ENCODE assay signal across 1 cellular context in the genomic region with DNA sequence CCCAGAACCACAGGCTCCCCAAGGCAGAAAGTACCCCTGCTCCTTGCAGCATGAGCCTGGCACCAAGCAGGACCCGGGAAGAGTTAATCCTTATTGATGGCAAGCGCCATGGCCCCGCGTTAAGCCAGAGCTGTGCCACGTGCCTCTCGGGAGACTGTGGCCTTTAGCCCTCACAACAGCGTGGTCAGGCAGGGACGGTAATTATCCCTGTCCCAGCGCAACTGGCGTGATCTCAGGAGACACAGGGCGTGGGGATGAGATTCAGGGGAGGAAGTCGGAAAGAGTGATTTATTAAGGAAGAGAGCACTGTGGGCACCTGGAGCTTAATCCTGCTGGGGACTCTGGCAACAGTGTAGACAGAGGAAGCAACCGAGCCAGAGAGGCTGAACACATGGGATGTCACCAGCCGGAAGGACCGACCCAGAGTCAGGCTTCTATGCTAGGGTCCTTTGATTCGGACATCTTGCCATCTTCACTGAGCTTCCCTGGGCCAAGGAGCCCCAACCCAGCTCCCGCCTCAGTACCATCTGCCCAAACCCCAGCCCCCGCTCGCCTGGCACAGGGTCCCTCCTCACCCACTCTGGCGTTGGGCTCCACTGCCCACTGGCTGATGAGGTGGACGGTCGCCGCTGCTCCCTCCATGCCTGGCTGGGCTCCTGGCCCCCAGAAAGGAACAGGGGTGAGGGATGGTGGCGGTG.
TF ChIP-seq lines count a peak whose summit lies in the region.

No MANE protein-coding gene starts in this region.

TF ChIP-seq in GM23338, 12 proteins besides CTCF, POLR2A, EP300 and RAD21 (continued from another document):
- TF ChIP-seq, protein P1, sequence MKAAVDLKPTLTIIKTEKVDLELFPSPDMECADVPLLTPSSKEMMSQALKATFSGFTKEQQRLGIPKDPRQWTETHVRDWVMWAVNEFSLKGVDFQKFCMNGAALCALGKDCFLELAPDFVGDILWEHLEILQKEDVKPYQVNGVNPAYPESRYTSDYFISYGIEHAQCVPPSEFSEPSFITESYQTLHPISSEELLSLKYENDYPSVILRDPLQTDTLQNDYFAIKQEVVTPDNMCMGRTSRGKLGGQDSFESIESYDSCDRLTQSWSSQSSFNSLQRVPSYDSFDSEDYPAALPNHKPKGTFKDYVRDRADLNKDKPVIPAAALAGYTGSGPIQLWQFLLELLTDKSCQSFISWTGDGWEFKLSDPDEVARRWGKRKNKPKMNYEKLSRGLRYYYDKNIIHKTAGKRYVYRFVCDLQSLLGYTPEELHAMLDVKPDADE (IDR thresholded peaks at IDR 0.05): no peak
